8 cellular contexts compared by ENCODE assay signal in genomic region chr10:24518981-24519597, GRCh38.
DNase-seq lines count a peak whose midpoint lies in the region; ATAC-seq, FAIRE-seq and TF ChIP-seq lines count a peak whose summit lies in the region.

No MANE protein-coding gene starts in this region.

- H3K4me1 Mint-ChIP-seq in activated T-helper 1 cell treated with anti-CD3 and anti-CD28 coated beads, Interleukin-12 subunit alpha, Interleukin-12 subunit beta, Interleukin-2, Interleukin-4 antibody, amounts not matched to agents 30 ng/mL and 10 ng/mL and 1 ng/mL, durations not matched to agents 14 hours and 24 hours and 36 hours (ENCODE audit: low read depth): peaks cover 30% of the 10 kb centered on the region

- TF ChIP-seq POLR2A in GM12891 (IDR thresholded peaks at IDR 0.05; ENCODE audit: low read depth, low read length): no peak

- H3K36me3 Mint-ChIP-seq in activated T-helper 1 cell treated with anti-CD3 and anti-CD28 coated beads, Interleukin-12 subunit alpha, Interleukin-12 subunit beta, Interleukin-2, Interleukin-4 antibody, amounts not matched to agents 30 ng/mL and 10 ng/mL and 1 ng/mL, durations not matched to agents 14 hours and 24 hours and 36 hours (ENCODE audit: low read depth): peaks cover 6% of the 10 kb centered on the region

- ATAC-seq in HG03025 (IDR thresholded peaks at IDR 0.05; ENCODE audit: low FRiP score, unreplicated experiment): no peak

- H3K9me3 Mint-ChIP-seq in activated T-helper 1 cell treated with anti-CD3 and anti-CD28 coated beads, Interleukin-12 subunit alpha, Interleukin-12 subunit beta, Interleukin-2, Interleukin-4 antibody, amounts not matched to agents 30 ng/mL and 10 ng/mL and 1 ng/mL, durations not matched to agents 14 hours and 24 hours and 36 hours: no peaks in the 10 kb centered on the region

- TF ChIP-seq CTCF in AG10803 (conservative IDR thresholded peaks at IDR 0.05; ENCODE audit: low read length) (peak; percentile 89), foreskin fibroblast (IDR thresholded peaks at IDR 0.05; ENCODE audit: low read depth, low read length) (peak; percentile 79)

- peak; percentile 54 for DNase-seq in AG10803 (ENCODE audit: low read depth)
- peak; percentile 23 for DNase-seq in GM12891 (ENCODE audit: insufficient read length, low spot score)
- peak; percentile 55 for DNase-seq in NCI-H69 (lab: John Stamatoyannopoulos, UW)
- DNase-seq in activated T-helper 1 cell treated with anti-CD3 and anti-CD28 coated beads, Interleukin-12 subunit alpha, Interleukin-12 subunit beta, Interleukin-2, Interleukin-4 antibody, amounts not matched to agents 30 ng/mL and 10 ng/mL and 1 ng/mL, durations not matched to agents 14 hours and 24 hours and 36 hours (ENCODE audit: low spot score): peak; percentile 17
- DNase-seq in foreskin fibroblast: peak; percentile 38 to 84
- DNase-seq in occipital lobe (lab: John Stamatoyannopoulos, UW): peak; percentile 51
- DNase-seq in NCI-H226: no peak

- intact Hi-C loops in activated T-helper 1 cell treated with anti-CD3 and anti-CD28 coated beads, Interleukin-12 subunit alpha, Interleukin-12 subunit beta, Interleukin-2, Interleukin-4 antibody, amounts not matched to agents 30 ng/mL and 10 ng/mL and 1 ng/mL, durations not matched to agents 14 hours and 24 hours and 36 hours (cut with micrococcal nuclease): loop anchor here (1.0 to 10.0 kb wide), 4 partner anchors 38 to 814 kb away; no protein-coding TSS in a partner anchor

- H3K4me3 ChIP-seq in AG10803 (ENCODE audit: low read length): no peak overlapping the region
- no peak overlapping the region for H3K4me3 ChIP-seq in foreskin fibroblast (ENCODE audit: low read depth in 1 of 2, low read length in 2 of 2)

- FAIRE-seq in GM12891 (lab: Jason Lieb, UNC): no peak

- peak overlapping the region; percentile 11 for H3K27ac Mint-ChIP-seq in activated T-helper 1 cell treated with anti-CD3 and anti-CD28 coated beads, Interleukin-12 subunit alpha, Interleukin-12 subunit beta, Interleukin-2, Interleukin-4 antibody, amounts not matched to agents 30 ng/mL and 10 ng/mL and 1 ng/mL, durations not matched to agents 14 hours and 24 hours and 36 hours

- peaks cover 4% of the 10 kb centered on the region for H3K27me3 Mint-ChIP-seq in activated T-helper 1 cell treated with anti-CD3 and anti-CD28 coated beads, Interleukin-12 subunit alpha, Interleukin-12 subunit beta, Interleukin-2, Interleukin-4 antibody, amounts not matched to agents 30 ng/mL and 10 ng/mL and 1 ng/mL, durations not matched to agents 14 hours and 24 hours and 36 hours (ENCODE audit: insufficient read depth)

- no peak overlapping the region for H3K4me3 Mint-ChIP-seq in activated T-helper 1 cell treated with anti-CD3 and anti-CD28 coated beads, Interleukin-12 subunit alpha, Interleukin-12 subunit beta, Interleukin-2, Interleukin-4 antibody, amounts not matched to agents 30 ng/mL and 10 ng/mL and 1 ng/mL, durations not matched to agents 14 hours and 24 hours and 36 hours

TF ChIP-seq in GM12891, 5 proteins besides CTCF, POLR2A, EP300 and RAD21:
- TF ChIP-seq SPI1 (IDR thresholded peaks at IDR 0.05; ENCODE audit: low read depth, low read length): no peak
- no peak for TF ChIP-seq PAX5 (IDR thresholded peaks at IDR 0.05; ENCODE audit: insufficient read depth, low read length, severe bottlenecking)
- TF ChIP-seq TAF1 (IDR thresholded peaks at IDR 0.05; ENCODE audit: low read depth, low read length): no peak
- TF ChIP-seq POLR2AphosphoS5 (IDR thresholded peaks at IDR 0.05; ENCODE audit: low read depth, low read length): no peak
- no peak for TF ChIP-seq POU2F2 (IDR thresholded peaks at IDR 0.05; ENCODE audit: low read depth, low read length)
